In the genomic region with DNA sequence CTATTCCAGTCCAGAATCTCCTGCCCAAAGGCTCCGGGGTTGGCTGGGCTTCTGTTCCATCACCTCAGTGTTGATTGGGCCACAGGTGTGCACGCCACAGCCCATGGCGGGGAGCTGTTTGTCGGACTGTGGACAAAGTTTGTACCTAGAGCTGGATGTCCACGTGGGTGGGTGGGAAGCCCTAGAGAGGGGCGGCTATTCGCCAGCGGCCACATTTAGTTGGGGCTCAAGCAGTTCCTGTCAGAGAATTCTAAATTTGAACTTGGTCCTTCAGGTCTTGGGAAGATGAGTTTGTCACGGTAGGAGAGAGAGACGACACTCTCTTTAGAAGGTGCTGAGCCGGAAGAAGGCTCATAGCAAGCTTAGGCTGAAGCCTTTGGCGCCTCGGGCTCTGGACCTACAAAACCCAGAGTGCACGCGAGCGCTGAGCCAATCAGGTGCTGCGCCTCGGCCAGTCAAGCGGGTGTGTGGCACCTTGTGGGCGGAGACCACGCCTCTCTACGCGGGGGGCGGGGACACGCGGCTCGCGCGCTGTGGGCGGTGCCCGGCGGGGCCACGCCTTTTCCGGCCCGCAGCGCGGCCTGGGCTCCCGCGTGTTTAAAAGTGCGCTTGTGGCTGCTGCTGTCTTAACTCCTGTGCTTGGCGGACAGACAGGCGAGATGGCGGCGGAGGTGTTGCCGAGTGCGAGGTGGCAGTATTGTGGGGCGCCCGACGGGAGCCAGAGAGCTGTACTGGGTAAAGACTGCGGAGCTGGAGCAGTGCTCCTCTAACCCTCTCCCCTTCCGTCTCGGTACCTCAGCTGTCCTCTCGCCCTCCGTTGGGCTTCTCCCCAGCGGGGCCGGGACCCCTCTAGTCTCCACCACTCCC, we compare ENCODE assay signal across 1 cellular context.
TF ChIP-seq lines count a peak whose summit lies in the region.

Gene POLR1E (plus strand): TSS at position 560 of the 867 bp plus-strand sequence. CDS start 100 bp downstream, at position 660.

TF ChIP-seq in HepG2, 621 proteins besides CTCF, POLR2A, EP300 and RAD21 (continued from another document and continues in another):
- no peak for TF ChIP-seq SNAPC4 (CRISPR knock-in tag; IDR thresholded peaks at IDR 0.05)
- no peak for TF ChIP-seq PBX2 (CRISPR knock-in tag; IDR thresholded peaks at IDR 0.05)
- TF ChIP-seq, protein P1, sequence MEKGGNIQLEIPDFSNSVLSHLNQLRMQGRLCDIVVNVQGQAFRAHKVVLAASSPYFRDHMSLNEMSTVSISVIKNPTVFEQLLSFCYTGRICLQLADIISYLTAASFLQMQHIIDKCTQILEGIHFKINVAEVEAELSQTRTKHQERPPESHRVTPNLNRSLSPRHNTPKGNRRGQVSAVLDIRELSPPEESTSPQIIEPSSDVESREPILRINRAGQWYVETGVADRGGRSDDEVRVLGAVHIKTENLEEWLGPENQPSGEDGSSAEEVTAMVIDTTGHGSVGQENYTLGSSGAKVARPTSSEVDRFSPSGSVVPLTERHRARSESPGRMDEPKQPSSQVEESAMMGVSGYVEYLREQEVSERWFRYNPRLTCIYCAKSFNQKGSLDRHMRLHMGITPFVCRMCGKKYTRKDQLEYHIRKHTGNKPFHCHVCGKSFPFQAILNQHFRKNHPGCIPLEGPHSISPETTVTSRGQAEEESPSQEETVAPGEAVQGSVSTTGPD (CRISPR knock-in tag; IDR thresholded peaks at IDR 0.05), result no peak
- TF ChIP-seq, protein P2, sequence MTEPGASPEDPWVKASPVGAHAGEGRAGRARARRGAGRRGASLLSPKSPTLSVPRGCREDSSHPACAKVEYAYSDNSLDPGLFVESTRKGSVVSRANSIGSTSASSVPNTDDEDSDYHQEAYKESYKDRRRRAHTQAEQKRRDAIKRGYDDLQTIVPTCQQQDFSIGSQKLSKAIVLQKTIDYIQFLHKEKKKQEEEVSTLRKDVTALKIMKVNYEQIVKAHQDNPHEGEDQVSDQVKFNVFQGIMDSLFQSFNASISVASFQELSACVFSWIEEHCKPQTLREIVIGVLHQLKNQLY (CRISPR knock-in tag; IDR thresholded peaks at IDR 0.05), result 0 out of 2 replicates have a peak, but pooled peaks have one; percentile 12
- TF ChIP-seq SALL1 (CRISPR knock-in tag; IDR thresholded peaks at IDR 0.05), result peak; percentile 78
- TF ChIP-seq, protein P3, sequence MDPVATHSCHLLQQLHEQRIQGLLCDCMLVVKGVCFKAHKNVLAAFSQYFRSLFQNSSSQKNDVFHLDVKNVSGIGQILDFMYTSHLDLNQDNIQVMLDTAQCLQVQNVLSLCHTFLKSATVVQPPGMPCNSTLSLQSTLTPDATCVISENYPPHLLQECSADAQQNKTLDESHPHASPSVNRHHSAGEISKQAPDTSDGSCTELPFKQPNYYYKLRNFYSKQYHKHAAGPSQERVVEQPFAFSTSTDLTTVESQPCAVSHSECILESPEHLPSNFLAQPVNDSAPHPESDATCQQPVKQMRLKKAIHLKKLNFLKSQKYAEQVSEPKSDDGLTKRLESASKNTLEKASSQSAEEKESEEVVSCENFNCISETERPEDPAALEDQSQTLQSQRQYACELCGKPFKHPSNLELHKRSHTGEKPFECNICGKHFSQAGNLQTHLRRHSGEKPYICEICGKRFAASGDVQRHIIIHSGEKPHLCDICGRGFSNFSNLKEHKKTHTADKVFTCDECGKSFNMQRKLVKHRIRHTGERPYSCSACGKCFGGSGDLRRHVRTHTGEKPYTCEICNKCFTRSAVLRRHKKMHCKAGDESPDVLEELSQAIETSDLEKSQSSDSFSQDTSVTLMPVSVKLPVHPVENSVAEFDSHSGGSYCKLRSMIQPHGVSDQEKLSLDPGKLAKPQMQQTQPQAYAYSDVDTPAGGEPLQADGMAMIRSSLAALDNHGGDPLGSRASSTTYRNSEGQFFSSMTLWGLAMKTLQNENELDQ (CRISPR knock-in tag; IDR thresholded peaks at IDR 0.05; ENCODE audit: borderline replicate concordance), result no peak
- TF ChIP-seq ZNF572 (CRISPR knock-in tag; IDR thresholded peaks at IDR 0.05), result no peak
- 0 out of 2 replicates have a peak, but pooled peaks have one; percentile 62 for TF ChIP-seq BRD4 (CRISPR knock-in tag; IDR thresholded peaks at IDR 0.05)
- 0 out of 2 replicates have a peak, but pooled peaks have one; percentile 58 for TF ChIP-seq ZNF615 (CRISPR knock-in tag; IDR thresholded peaks at IDR 0.05; ENCODE audit: borderline replicate concordance)
- TF ChIP-seq FOXK1 (CRISPR knock-in tag; IDR thresholded peaks at IDR 0.05; ENCODE audit: borderline replicate concordance, low read depth), result peak; percentile 15; the same call in 1 of the 2 replicates
- peak; percentile 95 for TF ChIP-seq GMEB1 (CRISPR knock-in tag; IDR thresholded peaks at IDR 0.05; ENCODE audit: borderline replicate concordance)
- TF ChIP-seq, protein P4, sequence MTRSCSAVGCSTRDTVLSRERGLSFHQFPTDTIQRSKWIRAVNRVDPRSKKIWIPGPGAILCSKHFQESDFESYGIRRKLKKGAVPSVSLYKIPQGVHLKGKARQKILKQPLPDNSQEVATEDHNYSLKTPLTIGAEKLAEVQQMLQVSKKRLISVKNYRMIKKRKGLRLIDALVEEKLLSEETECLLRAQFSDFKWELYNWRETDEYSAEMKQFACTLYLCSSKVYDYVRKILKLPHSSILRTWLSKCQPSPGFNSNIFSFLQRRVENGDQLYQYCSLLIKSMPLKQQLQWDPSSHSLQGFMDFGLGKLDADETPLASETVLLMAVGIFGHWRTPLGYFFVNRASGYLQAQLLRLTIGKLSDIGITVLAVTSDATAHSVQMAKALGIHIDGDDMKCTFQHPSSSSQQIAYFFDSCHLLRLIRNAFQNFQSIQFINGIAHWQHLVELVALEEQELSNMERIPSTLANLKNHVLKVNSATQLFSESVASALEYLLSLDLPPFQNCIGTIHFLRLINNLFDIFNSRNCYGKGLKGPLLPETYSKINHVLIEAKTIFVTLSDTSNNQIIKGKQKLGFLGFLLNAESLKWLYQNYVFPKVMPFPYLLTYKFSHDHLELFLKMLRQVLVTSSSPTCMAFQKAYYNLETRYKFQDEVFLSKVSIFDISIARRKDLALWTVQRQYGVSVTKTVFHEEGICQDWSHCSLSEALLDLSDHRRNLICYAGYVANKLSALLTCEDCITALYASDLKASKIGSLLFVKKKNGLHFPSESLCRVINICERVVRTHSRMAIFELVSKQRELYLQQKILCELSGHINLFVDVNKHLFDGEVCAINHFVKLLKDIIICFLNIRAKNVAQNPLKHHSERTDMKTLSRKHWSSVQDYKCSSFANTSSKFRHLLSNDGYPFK (CRISPR knock-in tag; IDR thresholded peaks at IDR 0.05; ENCODE audit: borderline replicate concordance), result no peak
- no peak for TF ChIP-seq SKI (IDR thresholded peaks at IDR 0.05; ENCODE audit: partially characterized antibody)
- no peak for TF ChIP-seq NONO (IDR thresholded peaks at IDR 0.05)
- TF ChIP-seq NONO (CRISPR knock-in tag; conservative IDR thresholded peaks at IDR 0.05), result no peak; the same call in 1 of the 2 replicates
- TF ChIP-seq ZNF660 (CRISPR knock-in tag; IDR thresholded peaks at IDR 0.05; ENCODE audit: borderline replicate concordance, low read depth), result no peak
- no peak for TF ChIP-seq ZNF549 (CRISPR knock-in tag; IDR thresholded peaks at IDR 0.05)
- no peak for TF ChIP-seq TEAD3 (CRISPR knock-in tag; optimal IDR thresholded peaks at IDR 0.05; ENCODE audit: borderline replicate concordance)
- TF ChIP-seq ARID4A (CRISPR knock-in tag; IDR thresholded peaks at IDR 0.05; ENCODE audit: borderline replicate concordance), result peak; percentile 97
- no peak for TF ChIP-seq NR2F1 (CRISPR knock-in tag; IDR thresholded peaks at IDR 0.05)
- TF ChIP-seq ZBTB42 (CRISPR knock-in tag; IDR thresholded peaks at IDR 0.05), result no peak
- no peak for TF ChIP-seq CEBPZ (IDR thresholded peaks at IDR 0.05; ENCODE audit: low read length)
